Comparison of ENCODE assay signal across 35 cellular contexts in genomic region chr7:64400401-64400800, GRCh38.
"Had no signal": no experiment of that assay in that cellular context is flagged by ENCODE, and none has a peak within 500 bp of the region (broad histone marks: within the 10 kb centered on the region; RNA-seq: fewer than 3 reads in every experiment).

No MANE protein-coding gene starts in this region.

- H3K27me3 Mint-ChIP-seq: activated B cell treated with CpG ODN at 0.5 μM for 24 hours; activated CD4-positive, alpha-beta memory T cell treated with anti-CD3 and anti-CD28 coated beads, Interleukin-2, amount 10 ng/mL, durations not matched to agents 7 days and 5 days; activated CD4-positive, alpha-beta T cell treated with anti-CD3 and anti-CD28 coated beads, Interleukin-2, amount 10 ng/mL, durations not matched to agents 24 days and 14 days; activated CD8-positive, alpha-beta memory T cell treated with anti-CD3 and anti-CD28 coated beads, Interleukin-2, amount 10 ng/mL, durations not matched to agents 7 days and 5 days; activated naive CD8-positive, alpha-beta T cell treated with anti-CD3 and anti-CD28 coated beads, Interleukin-2, amount 10 ng/mL, durations not matched to agents 7 days and 5 days; activated naive CD8-positive, alpha-beta T cell treated with anti-CD3 and anti-CD28 coated beads, Interleukin-2, amount 50 U/mL, for 24 hours; central memory CD8-positive, alpha-beta T cell had no signal

- H3K27ac Mint-ChIP-seq: activated B cell treated with CpG ODN at 0.5 μM for 24 hours; activated CD4-positive, alpha-beta memory T cell treated with anti-CD3 and anti-CD28 coated beads, Interleukin-2, amount 10 ng/mL, durations not matched to agents 7 days and 5 days; activated CD4-positive, alpha-beta T cell treated with anti-CD3 and anti-CD28 coated beads, Interleukin-2, amount 10 ng/mL, durations not matched to agents 24 days and 14 days; activated CD8-positive, alpha-beta memory T cell treated with anti-CD3 and anti-CD28 coated beads, Interleukin-2, amount 10 ng/mL, durations not matched to agents 7 days and 5 days; activated CD8-positive, alpha-beta T cell treated with anti-CD3 and anti-CD28 coated beads, Interleukin-2, amount 10 ng/mL, durations not matched to agents 7 days and 5 days; activated naive CD4-positive, alpha-beta T cell treated with anti-CD3 and anti-CD28 coated beads for 36 hours; activated naive CD4-positive, alpha-beta T cell treated with anti-CD3 and anti-CD28 coated beads, Interleukin-2, amount 50 U/mL, for 72 hours; activated naive CD8-positive, alpha-beta T cell treated with anti-CD3 and anti-CD28 coated beads, Interleukin-2, amount 10 ng/mL, durations not matched to agents 7 days and 5 days; activated naive CD8-positive, alpha-beta T cell treated with anti-CD3 and anti-CD28 coated beads, Interleukin-2, amount 50 U/mL, for 24 hours; brain; T-helper 1 cell treated with Interleukin-12 subunit alpha and Interleukin-12 subunit beta and Interleukin-4 antibody, amounts not matched to agents 30 μg/mL and 1 μg/mL, for 36 hours; T-helper 2 cell treated with Interferon-gamma antibody and Interleukin-4, amounts not matched to agents 5 μg/mL and 100 μg/mL, for 36 hours had no signal

- H3K36me3 Mint-ChIP-seq: activated CD8-positive, alpha-beta memory T cell treated with anti-CD3 and anti-CD28 coated beads, Interleukin-2, amount 10 ng/mL, durations not matched to agents 7 days and 5 days; activated naive CD4-positive, alpha-beta T cell treated with anti-CD3 and anti-CD28 coated beads, Interleukin-2, amount 50 U/mL, for 72 hours; activated naive CD8-positive, alpha-beta T cell treated with anti-CD3 and anti-CD28 coated beads, Interleukin-2, amount 10 ng/mL, durations not matched to agents 7 days and 5 days; brain had no signal

- H3K27me3 ChIP-seq: ascending aorta, cardiac muscle cell had no signal

- H3K4me1 ChIP-seq: ascending aorta had no signal

- H3K27ac ChIP-seq: ascending aorta, cardiac muscle cell, VCaP had no signal

- DNase-seq: activated B cell treated with CpG ODN at 0.5 μM for 24 hours; activated CD4-positive, alpha-beta memory T cell treated with anti-CD3 and anti-CD28 coated beads, Interleukin-2, amount 10 ng/mL, durations not matched to agents 7 days and 5 days; activated CD4-positive, alpha-beta T cell treated with anti-CD3 and anti-CD28 coated beads for 4 hours; activated CD4-positive, alpha-beta T cell treated with anti-CD3 and anti-CD28 coated beads, Interleukin-2, amount 10 ng/mL, durations not matched to agents 24 days and 14 days; activated CD4-positive, alpha-beta T cell treated with anti-CD3 and anti-CD28 coated beads, Interleukin-2, amount 50 U/mL, for 1 hour; activated CD4-positive, alpha-beta T cell treated with anti-CD3 and anti-CD28 coated beads, Interleukin-2, amount 50 U/mL, for 4 hours; activated CD4-positive, CD25-positive, alpha-beta regulatory T cell treated with anti-CD3 and anti-CD28 coated beads, Interleukin-2, amount 50 U/mL, for 72 hours; activated CD8-positive, alpha-beta memory T cell treated with anti-CD3 and anti-CD28 coated beads for 24 hours; activated CD8-positive, alpha-beta memory T cell treated with anti-CD3 and anti-CD28 coated beads, Interleukin-2, amount 10 ng/mL, durations not matched to agents 7 days and 5 days; activated CD8-positive, alpha-beta memory T cell treated with anti-CD3 and anti-CD28 coated beads, Interleukin-2, amount 50 U/mL, for 48 hours; activated CD8-positive, alpha-beta T cell treated with anti-CD3 and anti-CD28 coated beads, Interleukin-2, amount 10 ng/mL, durations not matched to agents 7 days and 5 days; activated effector memory CD4-positive, alpha-beta T cell treated with anti-CD3 and anti-CD28 coated beads, Interleukin-2, amount 50 U/mL, for 16 hours; activated gamma-delta T cell treated with Interleukin-2 at 50 U/mL for 16 hours; activated naive CD4-positive, alpha-beta T cell; activated naive CD4-positive, alpha-beta T cell treated with anti-CD3 and anti-CD28 coated beads for 36 hours; activated naive CD4-positive, alpha-beta T cell treated with anti-CD3 and anti-CD28 coated beads, Interleukin-2, amount 50 U/mL, for 16 hours; activated naive CD8-positive, alpha-beta T cell treated with anti-CD3 and anti-CD28 coated beads, Interleukin-2, amount 10 ng/mL, durations not matched to agents 7 days and 5 days; activated naive CD8-positive, alpha-beta T cell treated with anti-CD3 and anti-CD28 coated beads, Interleukin-2, amount 50 U/mL, for 24 hours; activated T-cell treated with anti-CD3 and anti-CD28 coated beads, Interleukin-2, amount 50 U/mL, for 4 hours; amygdala; anterior cingulate cortex; caudate nucleus; cerebellar nuclear complex; SW 1271; T-helper 1 cell; T-helper 2 cell; T-helper 9 cell had no signal

- H3K9me3 Mint-ChIP-seq: activated B cell treated with CpG ODN at 0.5 μM for 24 hours had no signal

- H3K36me3 ChIP-seq: ascending aorta, cardiac muscle cell had no signal

- ATAC-seq: activated CD8-positive, alpha-beta memory T cell treated with anti-CD3 and anti-CD28 coated beads, Interleukin-2, amount 10 ng/mL, durations not matched to agents 7 days and 5 days; activated CD8-positive, alpha-beta T cell treated with anti-CD3 and anti-CD28 coated beads, Interleukin-2, amount 10 ng/mL, durations not matched to agents 7 days and 5 days; activated naive CD8-positive, alpha-beta T cell treated with anti-CD3 and anti-CD28 coated beads, Interleukin-2, amount 50 U/mL, for 24 hours; activated T-cell treated with anti-CD3 and anti-CD28 coated beads, Interleukin-2, amount 50 U/mL, for 4 hours had no signal

- H3K4me1 Mint-ChIP-seq: activated B cell treated with CpG ODN at 0.5 μM for 24 hours; activated CD4-positive, alpha-beta memory T cell treated with anti-CD3 and anti-CD28 coated beads, Interleukin-2, amount 10 ng/mL, durations not matched to agents 7 days and 5 days; activated CD4-positive, alpha-beta T cell treated with anti-CD3 and anti-CD28 coated beads, Interleukin-2, amount 10 ng/mL, durations not matched to agents 24 days and 14 days; activated CD8-positive, alpha-beta memory T cell treated with anti-CD3 and anti-CD28 coated beads, Interleukin-2, amount 10 ng/mL, durations not matched to agents 7 days and 5 days; activated naive CD8-positive, alpha-beta T cell treated with anti-CD3 and anti-CD28 coated beads, Interleukin-2, amount 10 ng/mL, durations not matched to agents 7 days and 5 days; activated naive CD8-positive, alpha-beta T cell treated with anti-CD3 and anti-CD28 coated beads, Interleukin-2, amount 50 U/mL, for 24 hours; brain; central memory CD8-positive, alpha-beta T cell had no signal

- H3K4me3 Mint-ChIP-seq: activated B cell treated with CpG ODN at 0.5 μM for 24 hours; activated CD4-positive, alpha-beta memory T cell treated with anti-CD3 and anti-CD28 coated beads, Interleukin-2, amount 10 ng/mL, durations not matched to agents 7 days and 5 days; activated CD4-positive, alpha-beta T cell treated with anti-CD3 and anti-CD28 coated beads, Interleukin-2, amount 10 ng/mL, durations not matched to agents 24 days and 14 days; activated CD8-positive, alpha-beta memory T cell treated with anti-CD3 and anti-CD28 coated beads, Interleukin-2, amount 10 ng/mL, durations not matched to agents 7 days and 5 days; activated CD8-positive, alpha-beta T cell treated with anti-CD3 and anti-CD28 coated beads, Interleukin-2, amount 10 ng/mL, durations not matched to agents 7 days and 5 days; activated naive CD4-positive, alpha-beta T cell treated with anti-CD3 and anti-CD28 coated beads for 36 hours; activated naive CD8-positive, alpha-beta T cell treated with anti-CD3 and anti-CD28 coated beads, Interleukin-2, amount 10 ng/mL, durations not matched to agents 7 days and 5 days; activated naive CD8-positive, alpha-beta T cell treated with anti-CD3 and anti-CD28 coated beads, Interleukin-2, amount 50 U/mL, for 24 hours; activated T-cell treated with anti-CD3 and anti-CD28 coated beads, Interleukin-2, amount 50 U/mL, for 4 hours; brain; central memory CD8-positive, alpha-beta T cell; T-helper 1 cell treated with Interleukin-12 subunit alpha and Interleukin-12 subunit beta and Interleukin-4 antibody, amounts not matched to agents 30 μg/mL and 1 μg/mL, for 36 hours; T-helper 2 cell treated with Interferon-gamma antibody and Interleukin-4, amounts not matched to agents 5 μg/mL and 100 μg/mL, for 36 hours had no signal

- H3K4me3 ChIP-seq: ascending aorta, cardiac muscle cell had no signal
